Comparison of ENCODE assay signal across 1 cellular context in the genomic region with DNA sequence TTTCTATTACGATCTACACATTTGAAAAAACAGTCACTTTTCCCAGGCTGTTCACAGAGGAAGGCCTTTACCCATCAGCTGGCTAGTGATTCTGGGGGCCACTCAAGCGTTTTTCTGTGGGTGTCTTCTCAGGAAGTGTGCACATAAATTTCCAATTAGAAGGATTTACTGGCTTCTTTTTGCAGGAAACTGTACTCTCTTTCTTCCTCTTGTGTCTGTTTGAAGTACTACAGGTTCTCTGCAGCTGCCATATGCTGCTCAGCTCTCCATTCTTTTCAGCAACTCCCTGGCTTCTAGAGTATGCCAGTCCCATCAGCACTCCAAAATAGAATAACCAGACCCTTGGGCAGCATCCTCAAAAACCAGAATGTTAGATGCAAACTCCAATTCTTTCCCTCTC.
TF ChIP-seq lines count a peak whose summit lies in the region.

No MANE protein-coding gene starts in this region.

TF ChIP-seq in GM23338, 12 proteins besides CTCF, POLR2A, EP300 and RAD21 (continued from another document):
- TF ChIP-seq, protein P1, sequence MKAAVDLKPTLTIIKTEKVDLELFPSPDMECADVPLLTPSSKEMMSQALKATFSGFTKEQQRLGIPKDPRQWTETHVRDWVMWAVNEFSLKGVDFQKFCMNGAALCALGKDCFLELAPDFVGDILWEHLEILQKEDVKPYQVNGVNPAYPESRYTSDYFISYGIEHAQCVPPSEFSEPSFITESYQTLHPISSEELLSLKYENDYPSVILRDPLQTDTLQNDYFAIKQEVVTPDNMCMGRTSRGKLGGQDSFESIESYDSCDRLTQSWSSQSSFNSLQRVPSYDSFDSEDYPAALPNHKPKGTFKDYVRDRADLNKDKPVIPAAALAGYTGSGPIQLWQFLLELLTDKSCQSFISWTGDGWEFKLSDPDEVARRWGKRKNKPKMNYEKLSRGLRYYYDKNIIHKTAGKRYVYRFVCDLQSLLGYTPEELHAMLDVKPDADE (IDR thresholded peaks at IDR 0.05), result no peak
- TF ChIP-seq STAT1 (IDR thresholded peaks at IDR 0.05; ENCODE audit: unreplicated experiment), result no peak
- no peak for TF ChIP-seq CREB1 (CRISPR knock-in tag; IDR thresholded peaks at IDR 0.05; ENCODE audit: low read depth)
- TF ChIP-seq, protein P2, sequence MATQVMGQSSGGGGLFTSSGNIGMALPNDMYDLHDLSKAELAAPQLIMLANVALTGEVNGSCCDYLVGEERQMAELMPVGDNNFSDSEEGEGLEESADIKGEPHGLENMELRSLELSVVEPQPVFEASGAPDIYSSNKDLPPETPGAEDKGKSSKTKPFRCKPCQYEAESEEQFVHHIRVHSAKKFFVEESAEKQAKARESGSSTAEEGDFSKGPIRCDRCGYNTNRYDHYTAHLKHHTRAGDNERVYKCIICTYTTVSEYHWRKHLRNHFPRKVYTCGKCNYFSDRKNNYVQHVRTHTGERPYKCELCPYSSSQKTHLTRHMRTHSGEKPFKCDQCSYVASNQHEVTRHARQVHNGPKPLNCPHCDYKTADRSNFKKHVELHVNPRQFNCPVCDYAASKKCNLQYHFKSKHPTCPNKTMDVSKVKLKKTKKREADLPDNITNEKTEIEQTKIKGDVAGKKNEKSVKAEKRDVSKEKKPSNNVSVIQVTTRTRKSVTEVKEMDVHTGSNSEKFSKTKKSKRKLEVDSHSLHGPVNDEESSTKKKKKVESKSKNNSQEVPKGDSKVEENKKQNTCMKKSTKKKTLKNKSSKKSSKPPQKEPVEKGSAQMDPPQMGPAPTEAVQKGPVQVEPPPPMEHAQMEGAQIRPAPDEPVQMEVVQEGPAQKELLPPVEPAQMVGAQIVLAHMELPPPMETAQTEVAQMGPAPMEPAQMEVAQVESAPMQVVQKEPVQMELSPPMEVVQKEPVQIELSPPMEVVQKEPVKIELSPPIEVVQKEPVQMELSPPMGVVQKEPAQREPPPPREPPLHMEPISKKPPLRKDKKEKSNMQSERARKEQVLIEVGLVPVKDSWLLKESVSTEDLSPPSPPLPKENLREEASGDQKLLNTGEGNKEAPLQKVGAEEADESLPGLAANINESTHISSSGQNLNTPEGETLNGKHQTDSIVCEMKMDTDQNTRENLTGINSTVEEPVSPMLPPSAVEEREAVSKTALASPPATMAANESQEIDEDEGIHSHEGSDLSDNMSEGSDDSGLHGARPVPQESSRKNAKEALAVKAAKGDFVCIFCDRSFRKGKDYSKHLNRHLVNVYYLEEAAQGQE (IDR thresholded peaks at IDR 0.05; ENCODE audit: unreplicated experiment), result no peak
- no peak for TF ChIP-seq ZNF331 (CRISPR knock-in tag; IDR thresholded peaks at IDR 0.05; ENCODE audit: low read depth)
- TF ChIP-seq POLR2AphosphoS5 (IDR thresholded peaks at IDR 0.05; ENCODE audit: low read depth), result no peak
